In the genomic region with DNA sequence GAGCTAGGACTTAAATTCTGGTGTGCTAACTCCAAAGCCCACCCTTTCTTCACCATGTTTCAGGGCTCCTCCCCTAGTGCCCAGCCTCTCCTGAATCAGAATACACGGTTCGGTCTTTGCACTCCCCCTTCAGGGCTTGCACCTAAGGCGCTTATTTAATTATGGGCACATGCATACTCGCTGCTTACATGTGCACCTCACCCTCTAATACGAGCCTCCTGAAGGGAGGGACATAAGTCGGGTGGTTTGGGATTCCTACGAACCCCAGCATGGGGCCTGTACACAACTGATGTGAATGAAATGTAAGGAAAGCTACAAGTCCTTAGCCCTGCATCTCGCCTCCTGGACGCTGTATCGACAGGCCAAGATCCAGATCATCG, we compare ENCODE assay signal across 8 cellular contexts. TPM values are rescaled to one million over a fixed set of nuclear protein-coding genes. Genes with fewer than 3 reads are reported as not detected.
DNase-seq lines count a peak whose midpoint lies in the region; ATAC-seq, FAIRE-seq and TF ChIP-seq lines count a peak whose summit lies in the region.

No MANE protein-coding gene starts in this region.

- H3K4me3 ChIP-seq in A673 (ENCODE audit: low read depth, low read length, poor library complexity, severe bottlenecking) = peak overlapping the region; percentile 75
- peak overlapping the region; percentile 42 for H3K4me3 ChIP-seq in bronchial epithelial cell (ENCODE audit: low read depth, low read length)
- H3K4me3 ChIP-seq in right lobe of liver = peak overlapping the region; percentile 41 to 48 (median 44)
- peak overlapping the region; percentile 53 to 81 (median 62) for H3K4me3 ChIP-seq in tibial nerve

- BruUV-seq in A673 (replicated peaks; lab: Mats Ljungman, UMichigan) = TSS peak; percentile 57

- CTCF ChIA-PET in A673 (lab: Charles Lee) = interaction anchor here (0.6 kb wide), 1 partner anchor 238 kb away, joined by 3 read pairs; no protein-coding TSS in a partner anchor

- 4% methylated on average over 11 of the region's 11 CpGs for WGBS in right lobe of liver (ENCODE audit: insufficient coverage, low coverage, low lambda C conversion rate, missing lambda C conversion rate)
- 3 to 4% methylated on average over 11 of the region's 11 CpGs for WGBS in tibial nerve, 2 donors

- peak overlapping the region; percentile 60 for H3K27ac ChIP-seq in A673 (ENCODE audit: low read depth, low read length, poor library complexity, severe bottlenecking)
- peak overlapping the region in 2 of 3 donors; percentile 25 to 33 for H3K27ac ChIP-seq in right lobe of liver
- H3K27ac ChIP-seq in tibial nerve = peak overlapping the region; percentile 46 to 85 (median 64)

- DNase-seq in A673 (ENCODE audit: low spot score) = peak; percentile 34
- peak; percentile 6 for DNase-seq in NCI-H774 (lab: John Stamatoyannopoulos, UW)
- no peak for DNase-seq in bronchial epithelial cell (ENCODE audit: low read depth)
- DNase-seq in right lobe of liver = no peak
- DNase-seq in tibial nerve (ENCODE audit: low spot score in 2 of 2) = no peak
- no peak for DNase-seq in posterior cingulate gyrus

- FAIRE-seq in bronchial epithelial cell (lab: Jason Lieb, UNC) = no peak

- no peak for TF ChIP-seq CTCF in A673 (conservative IDR thresholded peaks at IDR 0.05; ENCODE audit: low read depth, low read length)
- TF ChIP-seq CTCF in bronchial epithelial cell (IDR thresholded peaks at IDR 0.05; ENCODE audit: insufficient read depth, low read length, severe bottlenecking) = no peak
- no peak for TF ChIP-seq CTCF in right lobe of liver (IDR thresholded peaks at IDR 0.05)
- no peak for TF ChIP-seq CTCF in tibial nerve (IDR thresholded peaks at IDR 0.05)

- H3K27me3 ChIP-seq in A673 (replicated peaks; ENCODE audit: insufficient read depth, low read depth, low read length, poor library complexity) (no peaks in the 10 kb centered on the region), bronchial epithelial cell (ENCODE audit: control insufficient read depth, insufficient read depth, low read length) (no peaks in the 10 kb centered on the region), right lobe of liver (no peaks in the 10 kb centered on the region), tibial nerve (no peaks in the 10 kb centered on the region)

- H3K9me3 ChIP-seq in A673 (ENCODE audit: low read depth, low read length, poor library complexity, severe bottlenecking) (no peaks in the 10 kb centered on the region), right lobe of liver (no peaks in the 10 kb centered on the region), tibial nerve (no peaks in the 10 kb centered on the region)

- no peak for TF ChIP-seq EP300 in tibial nerve (IDR thresholded peaks at IDR 0.05)

- H3K36me3 ChIP-seq in A673 (ENCODE audit: insufficient read depth, low read length, poor library complexity, severe bottlenecking) = peaks cover 2% of the 10 kb centered on the region
- no peaks in the 10 kb centered on the region for H3K36me3 ChIP-seq in bronchial epithelial cell (ENCODE audit: control insufficient read depth, insufficient read depth, low read length)
- peaks cover 0 to 7% (median 0%) of the 10 kb centered on the region in 4 donors for H3K36me3 ChIP-seq in right lobe of liver
- peaks cover 0 to 23% (median 0%) of the 10 kb centered on the region in 3 donors for H3K36me3 ChIP-seq in tibial nerve

- TF ChIP-seq POLR2A in right lobe of liver (IDR thresholded peaks at IDR 0.05) (no peak), tibial nerve (IDR thresholded peaks at IDR 0.05) (no peak)

- intact Hi-C loops in A673 (cut with micrococcal nuclease; ENCODE audit: unreplicated experiment) = loop anchor here (2.0 kb wide), 2 partner anchors 60 to 80 kb away; a partner anchor contains a TSS
- intact Hi-C loops in right lobe of liver (cut with DNase I) = no loop called here
- intact Hi-C loops in posterior cingulate gyrus (cut with DNase I) = loop anchor here (2.0 kb wide), 1 partner anchor 94 kb away; a partner anchor contains a TSS

- ATAC-seq in GM18861 (IDR thresholded peaks at IDR 0.05; ENCODE audit: unreplicated experiment) (peak; percentile 3), right lobe of liver (no peak)
- no peak for ATAC-seq in activated CD4-positive, CD25-positive, alpha-beta regulatory T cell treated with anti-CD3 and anti-CD28 coated beads, Interleukin-2, amount 50 U/mL, for 24 hours

- POLR2A ChIA-PET in A673 (lab: Charles Lee; ENCODE audit: low non-redundant PET) = no interaction called here

- H3K4me1 ChIP-seq in A673 (ENCODE audit: insufficient read depth, low read length, poor library complexity, severe bottlenecking) (no peaks in the 10 kb centered on the region), right lobe of liver (peaks cover 0 to 20% (median 8%) of the 10 kb centered on the region in 4 donors), tibial nerve (peaks cover 0 to 26% (median 11%) of the 10 kb centered on the region in 4 donors)

RNA-seq across cellular contexts. Expression of a gene that starts 0.4 kb away (rescaled TPM):
- 42.2 and 50.4 TPM in 2 replicates for total RNA-seq in A673 (2021)
- total RNA-seq in bronchial epithelial cell = 5.0 and 5.5 TPM in 2 replicates
- total RNA-seq in right lobe of liver = 10 to 100 TPM in 1 of 6 experiments, 1 to 10 TPM in 5; 4.4 to 11.5 (median 6.2) TPM
- total RNA-seq in tibial nerve = 10 to 100 TPM; 27.8 to 61.4 (median 40.9) TPM

RNA-seq across cellular contexts. Expression of a gene that starts 5.9 kb away (rescaled TPM):
- total RNA-seq in A673 (2021) (1.3 and 3.1 TPM in 2 replicates), bronchial epithelial cell (7.6 and 8.1 TPM in 2 replicates), right lobe of liver (100 to 1,000 TPM in 2 of 6 experiments, 10 to 100 TPM in 4; 29.9 to 123 (median 65.1) TPM), tibial nerve (10 to 100 TPM in 2 of 4 donors, 1 to 10 TPM in 2; 7.0 to 30.3 (median 9.3) TPM)

RNA-seq across cellular contexts. Expression of a gene that starts 7.5 kb away (rescaled TPM):
- not detected in 2 replicates for total RNA-seq in A673 (2021)
- total RNA-seq in bronchial epithelial cell = not detected in 2 replicates
- 100 to 1,000 TPM in 4 of 6 experiments, 10 to 100 TPM in 2; 57.9 to 164 (median 115) TPM for total RNA-seq in right lobe of liver
- total RNA-seq in tibial nerve = not detected

RNA-seq across cellular contexts. Expression of a gene that starts 46.9 kb away (rescaled TPM):
- 2.6 and 3.4 TPM in 2 replicates for total RNA-seq in A673 (2021)
- 28.4 and 29.1 TPM in 2 replicates for total RNA-seq in bronchial epithelial cell
- total RNA-seq in right lobe of liver = 1 to 10 TPM; 3.2 to 8.0 (median 4.6) TPM
- total RNA-seq in tibial nerve = 10 to 100 TPM in 1 of 4 donors, 1 to 10 TPM in 1, not detected in 2; 3.6 to 18.1 TPM

Comparison
In these comparisons a context has a peak if more than half of its experiments do, and no peak if none do; other contexts are left out.
1. DNase-seq: peak in A673 (single experiment) and NCI-H774 (single experiment); none in bronchial epithelial cell (single experiment), right lobe of liver (0 of 3), tibial nerve (0 of 2) and posterior cingulate gyrus (0 of 10).
2. RNA of a gene that starts 7.5 kb away (total RNA-seq): 57.9 to 164 TPM in right lobe of liver; not detected in A673, not detected in bronchial epithelial cell and not detected in tibial nerve; every median in the first group is over 10 times any median in the second.
3. intact Hi-C loops: an anchor here in A673 (2.0 kb wide) and posterior cingulate gyrus (2.0 kb wide); none called in right lobe of liver.
4. Peak in every context shown above with its lines, with median percentiles within 50 percentile points of each other: H3K27ac ChIP-seq and H3K4me3 ChIP-seq.